8 cellular contexts compared by ENCODE assay signal in genomic region chr12:6312529-6313325, GRCh38. TPM values are rescaled to one million over a fixed set of nuclear protein-coding genes. Genes with fewer than 3 reads are reported as not detected.
A peak's percentile ranks its signal among the peaks of the same experiment; 100 is the strongest.
DNase-seq lines count a peak whose midpoint lies in the region; ATAC-seq, FAIRE-seq and TF ChIP-seq lines count a peak whose summit lies in the region.

No MANE protein-coding gene starts in this region.

- H3K27me3 ChIP-seq in duodenal mucosa (ENCODE audit: control insufficient read depth in 1 of 2, insufficient read depth in 2 of 2, low read length in 2 of 2) (no peaks in the 10 kb centered on the region), sigmoid colon (peaks cover 12 to 18% (median 12%) of the 10 kb centered on the region in 3 donors)

- TF ChIP-seq CTCF in sigmoid colon (IDR thresholded peaks at IDR 0.05) = no peak

- peak overlapping the region; percentile 65 to 92 for H3K9ac ChIP-seq in duodenal mucosa (ENCODE audit: low read depth in 1 of 2, low read length in 2 of 2)

- no peak for FAIRE-seq in frontal cortex (lab: Jason Lieb, UNC)

- peak; percentile 61 for ATAC-seq in GM18870 (IDR thresholded peaks at IDR 0.05; ENCODE audit: unreplicated experiment)
- ATAC-seq in HG03342 (IDR thresholded peaks at IDR 0.05; ENCODE audit: unreplicated experiment) = peak; percentile 46

- peaks cover 7 to 40% of the 10 kb centered on the region in 2 donors for H3K36me3 ChIP-seq in duodenal mucosa (ENCODE audit: control insufficient read depth in 1 of 2, insufficient read depth in 2 of 2, low read length in 2 of 2)
- no peaks in the 10 kb centered on the region for H3K36me3 ChIP-seq in sigmoid colon

- peaks cover 36 to 39% of the 10 kb centered on the region in 2 donors for H3K4me1 ChIP-seq in duodenal mucosa (ENCODE audit: control insufficient read depth in 1 of 2, insufficient read depth in 2 of 2, low read length in 2 of 2)
- H3K4me1 ChIP-seq in sigmoid colon = peaks cover 0 to 11% (median 10%) of the 10 kb centered on the region in 4 donors

- intact Hi-C loops in sigmoid colon (cut with DNase I) = no loop called here

- peak in 1 of 2 donors; percentile 67 for TF ChIP-seq POLR2A in sigmoid colon (IDR thresholded peaks at IDR 0.05)

- no peaks in the 10 kb centered on the region for H3K9me3 ChIP-seq in duodenal mucosa (ENCODE audit: control insufficient read depth in 1 of 2, low read length in 2 of 2)
- no peaks in the 10 kb centered on the region for H3K9me3 ChIP-seq in sigmoid colon

- no peak for TF ChIP-seq EP300 in sigmoid colon (IDR thresholded peaks at IDR 0.05)

- H3K4me3 ChIP-seq in duodenal mucosa (ENCODE audit: low read depth in 1 of 2, low read length in 2 of 2) (peak overlapping the region; percentile 30 to 74), sigmoid colon (no peak overlapping the region)

- DNase-seq in AG08395 (ENCODE audit: low spot score) (peak; percentile 69), sigmoid colon (peak; percentile 68), MV-4-11 (lab: John Stamatoyannopoulos, UW) (no peak), frontal cortex (ENCODE audit: low spot score in 2 of 2) (no peak)
- no peak for DNase-seq in activated effector memory CD4-positive, alpha-beta T cell treated with Interleukin-2 at 50 U/mL for 16 hours

- H3K27ac ChIP-seq in duodenal mucosa (ENCODE audit: low read depth, low read length) (peak overlapping the region; percentile 68), sigmoid colon (no peak overlapping the region)

- 14 to 67% methylated on average over 11 of the region's 11 CpGs for WGBS in sigmoid colon, 2 donors

RNA-seq across cellular contexts. Expression of gene PLEKHG6, which starts 2.2 kb away (rescaled TPM):
- total RNA-seq in sigmoid colon = 1 to 10 TPM in 1 of 4 donors, under 1 TPM in 1, not detected in 2; 0.99 to 2.5 TPM
- polyA plus RNA-seq in sigmoid colon = 100 to 1,000 TPM in 1 of 3 donors, 10 to 100 TPM in 2; 61.3 to 146 (median 93.6) TPM
- total RNA-seq in frontal cortex = under 0.01 TPM

RNA-seq across cellular contexts. Expression of gene TNFRSF1A, which starts 29.1 kb away (rescaled TPM):
- total RNA-seq in sigmoid colon = 100 to 1,000 TPM; 135 to 191 (median 176) TPM
- polyA plus RNA-seq in sigmoid colon = 100 to 1,000 TPM in 1 of 3 donors, 10 to 100 TPM in 2; 31.7 to 107 (median 74.5) TPM
- 4.5 TPM for total RNA-seq in frontal cortex

Comparison
In these comparisons a context has a peak if more than half of its experiments do, and no peak if none do; other contexts are left out.
1. DNase-seq: peak in AG08395 (single experiment) and sigmoid colon (single experiment); none in MV-4-11 (single experiment), activated effector memory CD4-positive, alpha-beta T cell treated with Interleukin-2 at 50 U/mL for 16 hours (single experiment) and frontal cortex (0 of 2).
2. H3K4me3 ChIP-seq: peak in duodenal mucosa (2 of 2); none in sigmoid colon (0 of 4).
3. RNA of gene TNFRSF1A, which starts 29.1 kb away (total RNA-seq): 135 to 191 TPM in sigmoid colon; 4.5 TPM in frontal cortex (single experiment); every median in the first group is over 10 times any median in the second.